Comparison of ENCODE assay signal across 18 cellular contexts in genomic region chr3:197547618-197548017, GRCh38. TPM values are rescaled to one million over a fixed set of nuclear protein-coding genes. Genes with fewer than 3 reads are reported as not detected.
DNase-seq lines count a peak whose midpoint lies in the region; ATAC-seq and TF ChIP-seq lines count a peak whose summit lies in the region.
"Had no signal": no experiment of that assay in that cellular context is flagged by ENCODE, and none has a peak within 500 bp of the region (broad histone marks: within the 10 kb centered on the region; RNA-seq: fewer than 3 reads in every experiment).

No MANE protein-coding gene starts in this region.

- CTCF ChIA-PET in IMR-90 (lab: Yijun Ruan, JAX), result no interaction called here

- H3K9me1 ChIP-seq in IMR-90 (ENCODE audit: insufficient read depth, low read length), result no peaks in the 10 kb centered on the region

- POLR2A ChIA-PET in IMR-90 (lab: Charles Lee; ENCODE audit: unreplicated experiment), result no interaction called here

- no peaks in the 10 kb centered on the region; the same call in 1 of the 2 replicates for H3K27me3 ChIP-seq in IMR-90 (ENCODE audit: control insufficient read depth, insufficient read depth, low read length)
- H3K27me3 ChIP-seq: vagina had no signal

- no TSS peak for BruUV-seq in IMR-90 (replicated peaks; lab: Mats Ljungman, UMichigan)

- no peak overlapping the region for H2BK20ac ChIP-seq in IMR-90 (ENCODE audit: low read depth, low read length)

- H2AK9ac ChIP-seq in IMR-90 (replicated peaks; ENCODE audit: low read depth, low read length, poor library complexity), result no peak overlapping the region

- dilution Hi-C loops in IMR-90 (cut with HindIII; ENCODE audit: low sequenced_read_pairs, unreplicated experiment), result no loop called here

- peaks cover 37 to 50% of the 10 kb centered on the region in 2 donors for H3K36me3 Mint-ChIP-seq in stimulated activated naive B cell treated with anti-CD40 and anti-IgM and Interleukin-4, amounts not matched to agents 10 μg/mL and 1 μg/mL and 100 μg/mL, for 72 hours

- no peaks in the 10 kb centered on the region for H3K36me3 ChIP-seq in IMR-90 (ENCODE audit: control insufficient read depth, insufficient read depth, low read length)
- H3K36me3 ChIP-seq: vagina had no signal

- TF ChIP-seq CTCF in IMR-90 (conservative IDR thresholded peaks at IDR 0.05; ENCODE audit: low read depth, low read length) (0 out of 2 replicates have a peak, but pooled peaks have one; percentile 12), GM10266 (IDR thresholded peaks at IDR 0.05; ENCODE audit: control insufficient read depth, insufficient read depth, low read depth, missing control alignments) (no peak)

- H3K27ac Mint-ChIP-seq in stimulated activated naive B cell treated with anti-CD40 and anti-IgM and Interleukin-4, amounts not matched to agents 10 μg/mL and 1 μg/mL and 100 μg/mL, for 72 hours, result peak overlapping the region; percentile 73
- H3K27ac Mint-ChIP-seq: dendritic cell treated with granulocyte-macrophage colony-stimulating factor and Interleukin-4, amounts not matched to agents 40 ng/mL and 50 ng/mL, for 4 days; T-cell had no signal

- H3K18ac ChIP-seq in IMR-90 (ENCODE audit: low read depth, low read length), result no peak overlapping the region

- no peaks in the 10 kb centered on the region for H3K9me3 Mint-ChIP-seq in stimulated activated naive B cell treated with anti-CD40 and anti-IgM and Interleukin-4, amounts not matched to agents 10 μg/mL and 1 μg/mL and 100 μg/mL, for 72 hours
- H3K9me3 Mint-ChIP-seq: CD8-positive, alpha-beta memory T cell; dendritic cell treated with granulocyte-macrophage colony-stimulating factor and Interleukin-4, amounts not matched to agents 40 ng/mL and 50 ng/mL, for 4 days; T-cell had no signal

- 70% methylated on average over 2 of the region's 9 CpGs; no CpG with 5 or more reads in 1 of the 2 experiments for WGBS in IMR-90 (ENCODE audit: extremely low coverage in 2 of 2, insufficient read length in 1 of 2), 2 experiments

- no peak overlapping the region for H4K5ac ChIP-seq in IMR-90 (ENCODE audit: low read depth, low read length)

- DNase-seq in IMR-90, result no peak
- peak; percentile 70 for DNase-seq in cerebellar cortex (ENCODE audit: low spot score)
- DNase-seq in left colon, result peak; percentile 61 to 70
- DNase-seq in stimulated activated naive B cell treated with anti-CD40 and anti-IgM and Interleukin-4, amounts not matched to agents 10 μg/mL and 1 μg/mL and 100 μg/mL, for 72 hours, result no peak
- DNase-seq in ecto neural progenitor cell (ENCODE audit: low spot score), result no peak
- DNase-seq in GM10266 (ENCODE audit: extremely low spot score), result no peak
- DNase-seq: activated CD4-positive, alpha-beta T cell treated with anti-CD3 and anti-CD28 coated beads for 36 hours; activated T-cell treated with anti-CD3 and anti-CD28 coated beads, Interleukin-2, amount 50 U/mL, for 48 hours; amniotic stem cell; CD8-positive, alpha-beta memory T cell; GM23248; NCI-H1436; NCI-H510A; retina; T-cell had no signal

- H3K4me1 Mint-ChIP-seq in stimulated activated naive B cell treated with anti-CD40 and anti-IgM and Interleukin-4, amounts not matched to agents 10 μg/mL and 1 μg/mL and 100 μg/mL, for 72 hours, result peaks cover 5 to 18% of the 10 kb centered on the region in 2 donors
- H3K4me1 Mint-ChIP-seq: activated CD4-positive, alpha-beta T cell treated with anti-CD3 and anti-CD28 coated beads for 36 hours had no signal

- no peak overlapping the region for H2BK15ac ChIP-seq in IMR-90 (ENCODE audit: low read depth, low read length)

- in situ Hi-C loops in IMR-90 (cut with MboI; ENCODE audit: low sequenced_read_pairs), result no loop called here

- TF ChIP-seq POLR2A in IMR-90 (IDR thresholded peaks at IDR 0.05; ENCODE audit: low read depth, low read length), result no peak

- H3K23ac ChIP-seq in IMR-90 (ENCODE audit: low read depth, low read length), result no peak overlapping the region

- H3K4ac ChIP-seq in IMR-90 (ENCODE audit: low read depth, low read length), result no peak overlapping the region

- no peak overlapping the region for H2AFZ ChIP-seq in IMR-90 (replicated peaks; ENCODE audit: low read length, poor library complexity)
- H2AFZ ChIP-seq: GM23248 had no signal

- H4K91ac ChIP-seq in IMR-90 (ENCODE audit: insufficient read depth, low read depth, low read length), result no peak overlapping the region

- H3K27me3 Mint-ChIP-seq in stimulated activated naive B cell treated with anti-CD40 and anti-IgM and Interleukin-4, amounts not matched to agents 10 μg/mL and 1 μg/mL and 100 μg/mL, for 72 hours, result no peaks in the 10 kb centered on the region
- H3K27me3 Mint-ChIP-seq: activated CD4-positive, alpha-beta T cell treated with anti-CD3 and anti-CD28 coated beads for 36 hours; CD8-positive, alpha-beta memory T cell; dendritic cell treated with granulocyte-macrophage colony-stimulating factor and Interleukin-4, amounts not matched to agents 40 ng/mL and 50 ng/mL, for 4 days; T-cell had no signal

- no peak overlapping the region for H3K4me2 ChIP-seq in IMR-90 (ENCODE audit: low read depth, low read length)

- TF ChIP-seq RAD21 in IMR-90 (IDR thresholded peaks at IDR 0.05; ENCODE audit: low read length), result no peak

- H3K4me1 ChIP-seq in IMR-90 (ENCODE audit: control insufficient read depth, insufficient read depth, low read length), result no peaks in the 10 kb centered on the region
- H3K4me1 ChIP-seq: vagina had no signal

- H3K27ac ChIP-seq in IMR-90 (ENCODE audit: insufficient read depth, low read length), result no peak overlapping the region
- H3K27ac ChIP-seq: GM23248, vagina had no signal

- ATAC-seq in IMR-90 (ENCODE audit: low read depth) (peak; percentile 57), left colon (peak; percentile 83)
- no peak for ATAC-seq in stimulated activated naive B cell treated with anti-CD40 and anti-IgM and Interleukin-4, amounts not matched to agents 10 μg/mL and 1 μg/mL and 100 μg/mL, for 72 hours (replicated peaks)
- ATAC-seq in activated CD4-positive, CD25-positive, alpha-beta regulatory T cell treated with anti-CD3 and anti-CD28 coated beads, Interleukin-2, amount 50 U/mL, for 24 hours, result no peak
- ATAC-seq: activated CD4-positive, alpha-beta T cell treated with anti-CD3 and anti-CD28 coated beads for 36 hours; T-cell had no signal

- H2AK5ac ChIP-seq in IMR-90 (ENCODE audit: low read depth, low read length), result no peak overlapping the region

- H3K9me3 ChIP-seq in IMR-90 (ENCODE audit: control insufficient read depth, insufficient read depth, low read length), result no peaks in the 10 kb centered on the region
- H3K9me3 ChIP-seq: vagina had no signal

- H4K20me1 ChIP-seq in IMR-90 (ENCODE audit: insufficient read depth, low read length), result no peaks in the 10 kb centered on the region; the same call in 1 of the 2 replicates

- H3K79me1 ChIP-seq in IMR-90 (ENCODE audit: low read depth in 1 of 2, low read length in 2 of 2), result no peaks in the 10 kb centered on the region

- H4K8ac ChIP-seq in IMR-90 (ENCODE audit: low read depth in 2 of 2, low read length in 2 of 2), result no peak overlapping the region

- no peak overlapping the region for H3K4me3 Mint-ChIP-seq in stimulated activated naive B cell treated with anti-CD40 and anti-IgM and Interleukin-4, amounts not matched to agents 10 μg/mL and 1 μg/mL and 100 μg/mL, for 72 hours
- H3K4me3 Mint-ChIP-seq: activated CD4-positive, alpha-beta T cell treated with anti-CD3 and anti-CD28 coated beads for 36 hours; CD8-positive, alpha-beta memory T cell; dendritic cell treated with granulocyte-macrophage colony-stimulating factor and Interleukin-4, amounts not matched to agents 40 ng/mL and 50 ng/mL, for 4 days; T-cell had no signal

- no peak overlapping the region for H3K4me3 ChIP-seq in IMR-90 (ENCODE audit: insufficient read depth, low read depth, low read length)
- H3K4me3 ChIP-seq: GM23248, vagina had no signal

- intact Hi-C loops in IMR-90 (cut with micrococcal nuclease), result no loop called here
- intact Hi-C loops in left colon (cut with DNase I, micrococcal nuclease), result no loop called here

- H2BK120ac ChIP-seq in IMR-90 (ENCODE audit: low read depth, low read length), result no peak overlapping the region

- H3K9ac ChIP-seq in IMR-90 (ENCODE audit: low read depth, low read length), result no peak overlapping the region
- H3K9ac ChIP-seq: GM23248 had no signal

- no peak overlapping the region for H3K56ac ChIP-seq in IMR-90 (ENCODE audit: extremely low read depth, insufficient read depth, low read length)

- H3K14ac ChIP-seq in IMR-90 (replicated peaks; ENCODE audit: low read depth, low read length), result no peak overlapping the region

- no peak overlapping the region for H2BK5ac ChIP-seq in IMR-90 (ENCODE audit: low read depth, low read length, poor library complexity, severe bottlenecking)

TF ChIP-seq in IMR-90, 13 proteins besides CTCF, POLR2A, EP300 and RAD21:
- TF ChIP-seq MAFK (IDR thresholded peaks at IDR 0.05; ENCODE audit: low read depth, low read length), result no peak
- TF ChIP-seq FOS (IDR thresholded peaks at IDR 0.05; ENCODE audit: low read depth, low read length), result no peak
- TF ChIP-seq SMC3 (IDR thresholded peaks at IDR 0.05; ENCODE audit: low read depth, low read length), result no peak

RNA-seq across cellular contexts. Expression of gene BDH1, which starts 8.2 kb away (rescaled TPM):
- total RNA-seq in IMR-90 (2012; rRNA removed) (2.7 and 3.1 TPM in 2 replicates), left colon (100 to 1,000 TPM; 161 to 208 TPM)
- polyA plus RNA-seq in IMR-90 (2012; rRNA removed), result 4.0 and 4.4 TPM in 2 replicates
- 0.74 and 2.6 TPM in 2 replicates for polyA plus RNA-seq in IMR-90 (2012; cell fraction: cytosol; rRNA removed)
- 9.9 and 10.1 TPM in 2 replicates for polyA plus RNA-seq in IMR-90 (2012; cell fraction: nucleus; rRNA removed; ENCODE audit: low replicate concordance)

Comparison
In these comparisons a context has a peak if more than half of its experiments do, and no peak if none do; other contexts are left out.
1. ATAC-seq: peak in IMR-90 (single experiment) and left colon (single experiment); none in stimulated activated naive B cell treated with anti-CD40 and anti-IgM and Interleukin-4, amounts not matched to agents 10 μg/mL and 1 μg/mL and 100 μg/mL, for 72 hours (0 of 2) and activated CD4-positive, CD25-positive, alpha-beta regulatory T cell treated with anti-CD3 and anti-CD28 coated beads, Interleukin-2, amount 50 U/mL, for 24 hours (0 of 2).
2. DNase-seq: peak in cerebellar cortex (single experiment) and left colon (2 of 2); none in IMR-90 (single experiment), stimulated activated naive B cell treated with anti-CD40 and anti-IgM and Interleukin-4, amounts not matched to agents 10 μg/mL and 1 μg/mL and 100 μg/mL, for 72 hours (single experiment), ecto neural progenitor cell (single experiment) and GM10266 (single experiment).
3. RNA of gene BDH1, which starts 8.2 kb away (total RNA-seq): 161 to 208 TPM in left colon; 2.7 to 3.1 TPM in IMR-90; every median in the first group is over 10 times any median in the second.